Comparison of ENCODE assay signal across 1 cellular context in the genomic region with DNA sequence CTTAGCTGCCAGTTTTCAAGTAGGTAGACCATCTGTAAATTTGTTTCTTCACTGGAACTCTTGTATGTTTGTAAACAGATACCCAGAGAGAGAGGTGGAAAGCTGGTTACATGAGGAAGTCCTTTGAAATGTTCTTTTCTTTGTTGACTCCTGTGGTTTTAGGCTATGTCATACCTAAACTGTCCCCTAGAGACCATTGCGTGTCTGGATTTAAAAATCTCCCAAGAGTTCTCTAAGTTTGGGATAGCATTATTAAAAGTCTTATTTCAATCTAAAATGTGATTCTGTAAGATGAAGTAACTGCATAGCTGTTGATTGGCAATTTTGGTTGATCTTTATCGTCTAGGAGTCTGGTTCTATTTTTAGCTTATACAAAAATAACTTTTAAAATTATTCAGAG.
TF ChIP-seq lines count a peak whose summit lies in the region.

No MANE protein-coding gene starts in this region.

TF ChIP-seq in GM12878, 131 proteins besides CTCF, POLR2A, EP300 and RAD21 (continued from another document and continues in another):
- TF ChIP-seq RCOR1 (conservative IDR thresholded peaks at IDR 0.05; ENCODE audit: low read depth, low read length): no peak
- no peak for TF ChIP-seq SMAD1 (IDR thresholded peaks at IDR 0.05; ENCODE audit: low read depth, partially characterized antibody)
- TF ChIP-seq, protein P1, sequence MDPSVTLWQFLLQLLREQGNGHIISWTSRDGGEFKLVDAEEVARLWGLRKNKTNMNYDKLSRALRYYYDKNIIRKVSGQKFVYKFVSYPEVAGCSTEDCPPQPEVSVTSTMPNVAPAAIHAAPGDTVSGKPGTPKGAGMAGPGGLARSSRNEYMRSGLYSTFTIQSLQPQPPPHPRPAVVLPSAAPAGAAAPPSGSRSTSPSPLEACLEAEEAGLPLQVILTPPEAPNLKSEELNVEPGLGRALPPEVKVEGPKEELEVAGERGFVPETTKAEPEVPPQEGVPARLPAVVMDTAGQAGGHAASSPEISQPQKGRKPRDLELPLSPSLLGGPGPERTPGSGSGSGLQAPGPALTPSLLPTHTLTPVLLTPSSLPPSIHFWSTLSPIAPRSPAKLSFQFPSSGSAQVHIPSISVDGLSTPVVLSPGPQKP (IDR thresholded peaks at IDR 0.05; ENCODE audit: low read depth, low read length): no peak
- TF ChIP-seq MEF2A (IDR thresholded peaks at IDR 0.05; ENCODE audit: insufficient read depth, low read depth, low read length): peak; percentile 76
- no peak for TF ChIP-seq LARP7 (IDR thresholded peaks at IDR 0.05)
- TF ChIP-seq BRCA1 (IDR thresholded peaks at IDR 0.05; ENCODE audit: low read depth, low read length): no peak
- TF ChIP-seq BACH1 (IDR thresholded peaks at IDR 0.05; ENCODE audit: borderline replicate concordance): no peak
- no peak for TF ChIP-seq DPF2 (IDR thresholded peaks at IDR 0.05)
- TF ChIP-seq, protein P2, sequence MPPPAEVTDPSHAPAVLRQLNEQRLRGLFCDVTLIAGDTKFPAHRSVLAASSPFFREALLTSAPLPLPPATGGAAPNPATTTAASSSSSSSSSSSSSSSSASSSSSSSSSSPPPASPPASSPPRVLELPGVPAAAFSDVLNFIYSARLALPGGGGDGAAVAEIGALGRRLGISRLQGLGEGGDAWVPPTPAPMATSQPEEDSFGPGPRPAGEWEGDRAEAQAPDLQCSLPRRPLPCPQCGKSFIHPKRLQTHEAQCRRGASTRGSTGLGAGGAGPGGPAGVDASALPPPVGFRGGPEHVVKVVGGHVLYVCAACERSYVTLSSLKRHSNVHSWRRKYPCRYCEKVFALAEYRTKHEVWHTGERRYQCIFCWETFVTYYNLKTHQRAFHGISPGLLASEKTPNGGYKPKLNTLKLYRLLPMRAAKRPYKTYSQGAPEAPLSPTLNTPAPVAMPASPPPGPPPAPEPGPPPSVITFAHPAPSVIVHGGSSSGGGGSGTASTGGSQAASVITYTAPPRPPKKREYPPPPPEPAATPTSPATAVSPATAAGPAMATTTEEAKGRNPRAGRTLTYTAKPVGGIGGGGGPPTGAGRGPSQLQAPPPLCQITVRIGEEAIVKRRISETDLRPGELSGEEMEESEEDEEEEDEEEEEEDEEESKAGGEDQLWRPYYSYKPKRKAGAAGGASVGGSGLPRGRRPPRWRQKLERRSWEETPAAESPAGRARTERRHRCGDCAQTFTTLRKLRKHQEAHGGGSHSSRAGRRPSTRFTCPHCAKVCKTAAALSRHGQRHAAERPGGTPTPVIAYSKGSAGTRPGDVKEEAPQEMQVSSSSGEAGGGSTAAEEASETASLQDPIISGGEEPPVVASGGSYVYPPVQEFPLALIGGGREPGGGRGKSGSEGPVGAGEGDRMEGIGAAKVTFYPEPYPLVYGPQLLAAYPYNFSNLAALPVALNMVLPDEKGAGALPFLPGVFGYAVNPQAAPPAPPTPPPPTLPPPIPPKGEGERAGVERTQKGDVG (CRISPR knock-in tag; IDR thresholded peaks at IDR 0.05): no peak
- peak; percentile 39; the same call in 1 of the 2 replicates for TF ChIP-seq JUNB (IDR thresholded peaks at IDR 0.05)
- TF ChIP-seq MTA2 (IDR thresholded peaks at IDR 0.05; ENCODE audit: low read depth): no peak; the same call in 1 of the 2 replicates
- TF ChIP-seq, protein P3, sequence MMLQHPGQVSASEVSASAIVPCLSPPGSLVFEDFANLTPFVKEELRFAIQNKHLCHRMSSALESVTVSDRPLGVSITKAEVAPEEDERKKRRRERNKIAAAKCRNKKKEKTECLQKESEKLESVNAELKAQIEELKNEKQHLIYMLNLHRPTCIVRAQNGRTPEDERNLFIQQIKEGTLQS (IDR thresholded peaks at IDR 0.05; ENCODE audit: borderline replicate concordance, extremely low read depth, low read depth, low read length): no peak
- TF ChIP-seq, protein P4, sequence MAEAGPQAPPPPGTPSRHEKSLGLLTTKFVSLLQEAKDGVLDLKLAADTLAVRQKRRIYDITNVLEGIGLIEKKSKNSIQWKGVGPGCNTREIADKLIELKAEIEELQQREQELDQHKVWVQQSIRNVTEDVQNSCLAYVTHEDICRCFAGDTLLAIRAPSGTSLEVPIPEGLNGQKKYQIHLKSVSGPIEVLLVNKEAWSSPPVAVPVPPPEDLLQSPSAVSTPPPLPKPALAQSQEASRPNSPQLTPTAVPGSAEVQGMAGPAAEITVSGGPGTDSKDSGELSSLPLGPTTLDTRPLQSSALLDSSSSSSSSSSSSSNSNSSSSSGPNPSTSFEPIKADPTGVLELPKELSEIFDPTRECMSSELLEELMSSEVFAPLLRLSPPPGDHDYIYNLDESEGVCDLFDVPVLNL (IDR thresholded peaks at IDR 0.05; ENCODE audit: low read depth, low read length): no peak
- no peak for TF ChIP-seq KLF5 (IDR thresholded peaks at IDR 0.05; ENCODE audit: partially characterized antibody)
- TF ChIP-seq RELA (IDR thresholded peaks at IDR 0.05; ENCODE audit: borderline replicate concordance, partially characterized antibody): no peak
- no peak for TF ChIP-seq TCF12 (IDR thresholded peaks at IDR 0.05; ENCODE audit: low read depth, low read length)
- TF ChIP-seq NR2C2 (IDR thresholded peaks at IDR 0.05; ENCODE audit: borderline replicate concordance, control insufficient read depth, insufficient read length, low read depth): no peak
- TF ChIP-seq HDGF (IDR thresholded peaks at IDR 0.05): no peak
- TF ChIP-seq NBN (IDR thresholded peaks at IDR 0.05): 0 out of 2 replicates have a peak, but pooled peaks have one; percentile 37
- no peak for TF ChIP-seq POLR2AphosphoS2 (IDR thresholded peaks at IDR 0.05; ENCODE audit: low read depth, low read length)
- TF ChIP-seq, protein P5, sequence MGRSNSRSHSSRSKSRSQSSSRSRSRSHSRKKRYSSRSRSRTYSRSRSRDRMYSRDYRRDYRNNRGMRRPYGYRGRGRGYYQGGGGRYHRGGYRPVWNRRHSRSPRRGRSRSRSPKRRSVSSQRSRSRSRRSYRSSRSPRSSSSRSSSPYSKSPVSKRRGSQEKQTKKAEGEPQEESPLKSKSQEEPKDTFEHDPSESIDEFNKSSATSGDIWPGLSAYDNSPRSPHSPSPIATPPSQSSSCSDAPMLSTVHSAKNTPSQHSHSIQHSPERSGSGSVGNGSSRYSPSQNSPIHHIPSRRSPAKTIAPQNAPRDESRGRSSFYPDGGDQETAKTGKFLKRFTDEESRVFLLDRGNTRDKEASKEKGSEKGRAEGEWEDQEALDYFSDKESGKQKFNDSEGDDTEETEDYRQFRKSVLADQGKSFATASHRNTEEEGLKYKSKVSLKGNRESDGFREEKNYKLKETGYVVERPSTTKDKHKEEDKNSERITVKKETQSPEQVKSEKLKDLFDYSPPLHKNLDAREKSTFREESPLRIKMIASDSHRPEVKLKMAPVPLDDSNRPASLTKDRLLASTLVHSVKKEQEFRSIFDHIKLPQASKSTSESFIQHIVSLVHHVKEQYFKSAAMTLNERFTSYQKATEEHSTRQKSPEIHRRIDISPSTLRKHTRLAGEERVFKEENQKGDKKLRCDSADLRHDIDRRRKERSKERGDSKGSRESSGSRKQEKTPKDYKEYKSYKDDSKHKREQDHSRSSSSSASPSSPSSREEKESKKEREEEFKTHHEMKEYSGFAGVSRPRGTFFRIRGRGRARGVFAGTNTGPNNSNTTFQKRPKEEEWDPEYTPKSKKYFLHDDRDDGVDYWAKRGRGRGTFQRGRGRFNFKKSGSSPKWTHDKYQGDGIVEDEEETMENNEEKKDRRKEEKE (IDR thresholded peaks at IDR 0.05): no peak
- no peak for TF ChIP-seq ZZZ3 (IDR thresholded peaks at IDR 0.05; ENCODE audit: control insufficient read depth, insufficient read length, low read depth)
- peak; percentile 48 for TF ChIP-seq IKZF1 (conservative IDR thresholded peaks at IDR 0.05)
- TF ChIP-seq WRNIP1 (IDR thresholded peaks at IDR 0.05; ENCODE audit: borderline replicate concordance, low read depth, low read length): no peak
- TF ChIP-seq CEBPB (IDR thresholded peaks at IDR 0.05; ENCODE audit: borderline replicate concordance in 1 of 2, low read depth in 2 of 2, low read length in 2 of 2): no peak
- TF ChIP-seq MYB (IDR thresholded peaks at IDR 0.05; ENCODE audit: borderline replicate concordance, low read depth, low read length): no peak
- no peak for TF ChIP-seq STAT3 (IDR thresholded peaks at IDR 0.05; ENCODE audit: low read depth, low read length)
- no peak for TF ChIP-seq POLR2AphosphoS5 (IDR thresholded peaks at IDR 0.05; ENCODE audit: low read length)
- no peak for TF ChIP-seq STAT1 (conservative IDR thresholded peaks at IDR 0.05)
- TF ChIP-seq, protein P6, sequence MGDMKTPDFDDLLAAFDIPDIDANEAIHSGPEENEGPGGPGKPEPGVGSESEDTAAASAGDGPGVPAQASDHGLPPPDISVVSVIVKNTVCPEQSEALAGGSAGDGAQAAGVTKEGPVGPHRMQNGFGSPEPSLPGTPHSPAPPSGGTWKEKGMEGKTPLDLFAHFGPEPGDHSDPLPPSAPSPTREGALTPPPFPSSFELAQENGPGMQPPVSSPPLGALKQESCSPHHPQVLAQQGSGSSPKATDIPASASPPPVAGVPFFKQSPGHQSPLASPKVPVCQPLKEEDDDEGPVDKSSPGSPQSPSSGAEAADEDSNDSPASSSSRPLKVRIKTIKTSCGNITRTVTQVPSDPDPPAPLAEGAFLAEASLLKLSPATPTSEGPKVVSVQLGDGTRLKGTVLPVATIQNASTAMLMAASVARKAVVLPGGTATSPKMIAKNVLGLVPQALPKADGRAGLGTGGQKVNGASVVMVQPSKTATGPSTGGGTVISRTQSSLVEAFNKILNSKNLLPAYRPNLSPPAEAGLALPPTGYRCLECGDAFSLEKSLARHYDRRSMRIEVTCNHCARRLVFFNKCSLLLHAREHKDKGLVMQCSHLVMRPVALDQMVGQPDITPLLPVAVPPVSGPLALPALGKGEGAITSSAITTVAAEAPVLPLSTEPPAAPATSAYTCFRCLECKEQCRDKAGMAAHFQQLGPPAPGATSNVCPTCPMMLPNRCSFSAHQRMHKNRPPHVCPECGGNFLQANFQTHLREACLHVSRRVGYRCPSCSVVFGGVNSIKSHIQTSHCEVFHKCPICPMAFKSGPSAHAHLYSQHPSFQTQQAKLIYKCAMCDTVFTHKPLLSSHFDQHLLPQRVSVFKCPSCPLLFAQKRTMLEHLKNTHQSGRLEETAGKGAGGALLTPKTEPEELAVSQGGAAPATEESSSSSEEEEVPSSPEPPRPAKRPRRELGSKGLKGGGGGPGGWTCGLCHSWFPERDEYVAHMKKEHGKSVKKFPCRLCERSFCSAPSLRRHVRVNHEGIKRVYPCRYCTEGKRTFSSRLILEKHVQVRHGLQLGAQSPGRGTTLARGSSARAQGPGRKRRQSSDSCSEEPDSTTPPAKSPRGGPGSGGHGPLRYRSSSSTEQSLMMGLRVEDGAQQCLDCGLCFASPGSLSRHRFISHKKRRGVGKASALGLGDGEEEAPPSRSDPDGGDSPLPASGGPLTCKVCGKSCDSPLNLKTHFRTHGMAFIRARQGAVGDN (IDR thresholded peaks at IDR 0.05): no peak
- TF ChIP-seq ETV6 (conservative IDR thresholded peaks at IDR 0.05 in 1 of 2, IDR thresholded peaks at IDR 0.05 in 1 of 2; ENCODE audit: borderline replicate concordance in 1 of 2, low read depth in 1 of 2): no peak
- TF ChIP-seq, protein P7, sequence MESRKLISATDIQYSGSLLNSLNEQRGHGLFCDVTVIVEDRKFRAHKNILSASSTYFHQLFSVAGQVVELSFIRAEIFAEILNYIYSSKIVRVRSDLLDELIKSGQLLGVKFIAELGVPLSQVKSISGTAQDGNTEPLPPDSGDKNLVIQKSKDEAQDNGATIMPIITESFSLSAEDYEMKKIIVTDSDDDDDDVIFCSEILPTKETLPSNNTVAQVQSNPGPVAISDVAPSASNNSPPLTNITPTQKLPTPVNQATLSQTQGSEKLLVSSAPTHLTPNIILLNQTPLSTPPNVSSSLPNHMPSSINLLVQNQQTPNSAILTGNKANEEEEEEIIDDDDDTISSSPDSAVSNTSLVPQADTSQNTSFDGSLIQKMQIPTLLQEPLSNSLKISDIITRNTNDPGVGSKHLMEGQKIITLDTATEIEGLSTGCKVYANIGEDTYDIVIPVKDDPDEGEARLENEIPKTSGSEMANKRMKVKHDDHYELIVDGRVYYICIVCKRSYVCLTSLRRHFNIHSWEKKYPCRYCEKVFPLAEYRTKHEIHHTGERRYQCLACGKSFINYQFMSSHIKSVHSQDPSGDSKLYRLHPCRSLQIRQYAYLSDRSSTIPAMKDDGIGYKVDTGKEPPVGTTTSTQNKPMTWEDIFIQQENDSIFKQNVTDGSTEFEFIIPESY (IDR thresholded peaks at IDR 0.05): no peak
- TF ChIP-seq ZNF207 (IDR thresholded peaks at IDR 0.05; ENCODE audit: borderline replicate concordance): no peak
- TF ChIP-seq RBBP5 (conservative IDR thresholded peaks at IDR 0.05): no peak
- no peak for TF ChIP-seq CREB1 (IDR thresholded peaks at IDR 0.05; ENCODE audit: low read depth)
- TF ChIP-seq GATAD2B (conservative IDR thresholded peaks at IDR 0.05; ENCODE audit: low read depth): no peak
- TF ChIP-seq ZNF24 (IDR thresholded peaks at IDR 0.05): no peak
- TF ChIP-seq YBX1 (IDR thresholded peaks at IDR 0.05): no peak
- TF ChIP-seq, protein P8, sequence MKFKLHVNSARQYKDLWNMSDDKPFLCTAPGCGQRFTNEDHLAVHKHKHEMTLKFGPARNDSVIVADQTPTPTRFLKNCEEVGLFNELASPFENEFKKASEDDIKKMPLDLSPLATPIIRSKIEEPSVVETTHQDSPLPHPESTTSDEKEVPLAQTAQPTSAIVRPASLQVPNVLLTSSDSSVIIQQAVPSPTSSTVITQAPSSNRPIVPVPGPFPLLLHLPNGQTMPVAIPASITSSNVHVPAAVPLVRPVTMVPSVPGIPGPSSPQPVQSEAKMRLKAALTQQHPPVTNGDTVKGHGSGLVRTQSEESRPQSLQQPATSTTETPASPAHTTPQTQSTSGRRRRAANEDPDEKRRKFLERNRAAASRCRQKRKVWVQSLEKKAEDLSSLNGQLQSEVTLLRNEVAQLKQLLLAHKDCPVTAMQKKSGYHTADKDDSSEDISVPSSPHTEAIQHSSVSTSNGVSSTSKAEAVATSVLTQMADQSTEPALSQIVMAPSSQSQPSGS (IDR thresholded peaks at IDR 0.05; ENCODE audit: low read length): no peak
- TF ChIP-seq MXI1 (IDR thresholded peaks at IDR 0.05; ENCODE audit: low read depth, low read length): no peak
- TF ChIP-seq PAX5 (IDR thresholded peaks at IDR 0.05; ENCODE audit: borderline replicate concordance, low read depth, low read length): no peak
- TF ChIP-seq, protein P9, sequence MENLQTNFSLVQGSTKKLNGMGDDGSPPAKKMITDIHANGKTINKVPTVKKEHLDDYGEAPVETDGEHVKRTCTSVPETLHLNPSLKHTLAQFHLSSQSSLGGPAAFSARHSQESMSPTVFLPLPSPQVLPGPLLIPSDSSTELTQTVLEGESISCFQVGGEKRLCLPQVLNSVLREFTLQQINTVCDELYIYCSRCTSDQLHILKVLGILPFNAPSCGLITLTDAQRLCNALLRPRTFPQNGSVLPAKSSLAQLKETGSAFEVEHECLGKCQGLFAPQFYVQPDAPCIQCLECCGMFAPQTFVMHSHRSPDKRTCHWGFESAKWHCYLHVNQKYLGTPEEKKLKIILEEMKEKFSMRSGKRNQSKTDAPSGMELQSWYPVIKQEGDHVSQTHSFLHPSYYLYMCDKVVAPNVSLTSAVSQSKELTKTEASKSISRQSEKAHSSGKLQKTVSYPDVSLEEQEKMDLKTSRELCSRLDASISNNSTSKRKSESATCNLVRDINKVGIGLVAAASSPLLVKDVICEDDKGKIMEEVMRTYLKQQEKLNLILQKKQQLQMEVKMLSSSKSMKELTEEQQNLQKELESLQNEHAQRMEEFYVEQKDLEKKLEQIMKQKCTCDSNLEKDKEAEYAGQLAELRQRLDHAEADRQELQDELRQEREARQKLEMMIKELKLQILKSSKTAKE (IDR thresholded peaks at IDR 0.05; ENCODE audit: low read depth, poor library complexity, severe bottlenecking): no peak
- TF ChIP-seq MTA3 (IDR thresholded peaks at IDR 0.05; ENCODE audit: borderline replicate concordance, low read length): no peak
- TF ChIP-seq RB1 (IDR thresholded peaks at IDR 0.05; ENCODE audit: borderline replicate concordance): no peak
- peak; percentile 62; the same call in 1 of the 2 replicates for TF ChIP-seq SPI1 (IDR thresholded peaks at IDR 0.05; ENCODE audit: borderline replicate concordance, insufficient read depth, low read depth, low read length)
- no peak for TF ChIP-seq BHLHE40 (IDR thresholded peaks at IDR 0.05; ENCODE audit: borderline replicate concordance in 1 of 2, low read depth in 2 of 2, low read length in 1 of 2)
